Comparison of ENCODE assay signal across 8 cellular contexts in the genomic region with DNA sequence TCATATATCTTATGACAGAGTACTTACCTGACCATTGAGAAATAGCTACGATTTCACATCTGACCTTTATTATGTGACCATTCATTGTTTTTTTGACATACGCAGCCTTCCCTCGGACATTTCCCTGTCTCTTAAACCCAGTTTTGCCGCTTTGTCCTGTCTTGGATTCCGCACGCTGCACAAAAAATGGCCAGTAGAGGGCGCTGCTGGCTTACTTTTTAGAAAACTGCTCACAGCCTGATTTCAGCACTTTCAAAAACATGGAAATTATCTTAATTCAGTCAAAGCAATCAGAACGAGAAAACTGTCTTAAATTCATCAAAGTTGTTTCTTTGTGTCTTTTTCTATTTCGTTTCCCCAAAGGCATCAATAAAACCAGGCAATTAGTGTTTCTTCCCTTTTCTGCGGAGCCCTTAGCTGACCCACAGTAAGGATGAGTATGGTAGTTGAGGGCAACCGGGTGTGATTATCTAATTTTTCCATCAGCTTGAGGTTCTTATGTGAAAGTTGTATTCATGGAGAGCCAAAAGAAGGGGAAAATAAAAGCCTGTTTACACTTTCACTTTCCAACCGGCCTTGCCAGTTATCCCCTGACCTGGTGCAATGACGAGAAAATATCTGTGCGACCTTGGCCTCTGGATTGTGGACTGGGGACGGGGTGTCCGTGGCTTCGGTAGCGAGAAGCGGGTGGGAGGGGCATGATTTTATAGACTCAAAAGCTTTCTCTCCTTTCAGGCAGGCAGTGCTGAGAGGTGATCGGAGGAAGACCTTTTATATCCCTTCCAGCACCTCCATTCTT.
DNase-seq lines count a peak whose midpoint lies in the region; ATAC-seq, FAIRE-seq and TF ChIP-seq lines count a peak whose summit lies in the region.

No MANE protein-coding gene starts in this region.

- peak; percentile 75 for DNase-seq in GM12865 (ENCODE audit: low read depth)
- DNase-seq in NCI-H2171 treated with DMSO at 0.1 percent for 48 hours (lab: John Stamatoyannopoulos, UW): peak; percentile 65
- peak; percentile 61 to 72 for DNase-seq in activated CD4-positive, alpha-beta T cell treated with anti-CD3 and anti-CD28 coated beads for 24 hours (ENCODE audit: low read depth in 2 of 2)
- DNase-seq in left lobe of liver (ENCODE audit: low spot score): peak; percentile 79
- DNase-seq in stimulated activated CD4-positive, alpha-beta T cell treated with anti-CD3 and anti-CD28 coated beads, Interleukin-4, amount 100 ng/mL, for 1 hour: peak; percentile 75

- H3K4me3 ChIP-seq in GM12865 (ENCODE audit: low read depth, low read length): 0 out of 2 replicates have a peak overlapping the region, but pooled peaks have one; percentile 15

- peak; percentile 10 for FAIRE-seq in colon (lab: Jason Lieb, UNC)

- ATAC-seq in HG02759 (IDR thresholded peaks at IDR 0.05; ENCODE audit: unreplicated experiment) (peak; percentile 73), left lobe of liver (peak; percentile 91), GM18520 (IDR thresholded peaks at IDR 0.05; ENCODE audit: unreplicated experiment) (no peak)

- TF ChIP-seq CTCF in GM12865 (IDR thresholded peaks at IDR 0.05; ENCODE audit: insufficient read depth, low read depth, low read length, missing control alignments): peak; percentile 79
